In the genomic region with DNA sequence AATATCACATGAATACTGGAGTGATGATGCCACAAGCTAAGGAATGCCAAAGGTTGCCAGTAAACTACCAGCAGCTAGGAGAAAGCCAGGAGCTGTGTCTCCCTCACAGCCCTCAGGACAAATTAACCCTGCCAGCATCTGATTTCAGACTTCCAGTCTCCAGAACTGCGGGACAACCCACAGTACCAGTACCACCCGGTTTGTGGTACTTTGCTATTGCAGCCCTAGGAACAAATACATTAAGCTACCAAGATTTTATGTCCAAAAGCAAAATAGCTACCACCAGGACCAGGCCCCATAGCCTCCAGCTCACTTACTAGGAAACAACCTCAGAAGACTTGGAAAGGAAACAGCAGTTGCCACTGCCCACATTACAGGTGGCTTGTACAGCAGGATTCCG, we compare ENCODE assay signal across 23 cellular contexts. TPM values are rescaled to one million over a fixed set of nuclear protein-coding genes. Genes with fewer than 3 reads are reported as not detected.
A peak's percentile ranks its signal among the peaks of the same experiment; 100 is the strongest.
DNase-seq lines count a peak whose midpoint lies in the region; ATAC-seq and TF ChIP-seq lines count a peak whose summit lies in the region.
"Had no signal": no experiment of that assay in that cellular context is flagged by ENCODE, and none has a peak within 500 bp of the region (broad histone marks: within the 10 kb centered on the region; RNA-seq: fewer than 3 reads in every experiment).

No MANE protein-coding gene starts in this region.

- intact Hi-C loops in left ventricle myocardium inferior (cut with micrococcal nuclease): loop anchor here (10.0 kb wide), 1 partner anchor 136 kb away; no protein-coding TSS in a partner anchor
- intact Hi-C loops in right cardiac atrium (cut with DNase I): loop anchor here in 3 of 4 donors (10.0 kb wide), 2 partner anchors 126 to 566 kb away; no protein-coding TSS in a partner anchor
- intact Hi-C loops in ascending aorta (cut with DNase I): loop anchor here (10.0 kb wide), 1 partner anchor 1386 kb away; the partner anchor contains the start of gene DAW1
- intact Hi-C loops in posterior cingulate gyrus (cut with DNase I): no loop called here

- H3K79me2 ChIP-seq in hepatocyte: peaks cover 53% of the 10 kb centered on the region

- H2AFZ ChIP-seq in hepatocyte: no peak overlapping the region
- H2AFZ ChIP-seq: GM23338 had no signal

- ATAC-seq in right cardiac atrium: no peak
- ATAC-seq: CD8-positive, alpha-beta T cell; GM23338; HCT116 had no signal

- H3K4me1 ChIP-seq in left ventricle myocardium inferior: peaks cover 8% of the 10 kb centered on the region
- no peaks in the 10 kb centered on the region for H3K4me1 ChIP-seq in right cardiac atrium (ENCODE audit: control insufficient read depth, insufficient read depth, low read length)
- peaks cover 5 to 38% of the 10 kb centered on the region in 2 donors for H3K4me1 ChIP-seq in ascending aorta
- H3K4me1 ChIP-seq in subcutaneous abdominal adipose tissue (ENCODE audit: control insufficient read depth in 5 of 5, insufficient read depth in 5 of 5, low read length in 5 of 5): peaks cover 6 to 60% (median 44%) of the 10 kb centered on the region in 5 donors
- H3K4me1 ChIP-seq in hepatocyte (ENCODE audit: insufficient read depth): peaks cover 3% of the 10 kb centered on the region
- H3K4me1 ChIP-seq: BLaER1, Caco-2 had no signal

- H3K27ac ChIP-seq in left ventricle myocardium inferior (replicated peaks) (peak overlapping the region; percentile 2), right cardiac atrium (ENCODE audit: low read length) (no peak overlapping the region), ascending aorta (peak overlapping the region; percentile 48 to 68), subcutaneous abdominal adipose tissue (ENCODE audit: low read depth, low read length) (peak overlapping the region; percentile 59), hepatocyte (no peak overlapping the region)
- H3K27ac ChIP-seq: 22Rv1, BLaER1, C4-2B had no signal

- no peak overlapping the region for H3K4me3 ChIP-seq in left ventricle myocardium inferior
- no peak overlapping the region for H3K4me3 ChIP-seq in right cardiac atrium (ENCODE audit: low read length)
- peak overlapping the region in 1 of 2 donors; percentile 20 for H3K4me3 ChIP-seq in ascending aorta
- H3K4me3 ChIP-seq in subcutaneous abdominal adipose tissue (ENCODE audit: low read depth in 1 of 5, low read length in 5 of 5): peak overlapping the region in 1 of 5 donors; percentile 31
- no peak overlapping the region for H3K4me3 ChIP-seq in hepatocyte
- H3K4me3 ChIP-seq: BLaER1, GM23338 had no signal

- H3K9me3 ChIP-seq in left ventricle myocardium inferior (replicated peaks) (peaks cover 19% of the 10 kb centered on the region), right cardiac atrium (ENCODE audit: control insufficient read depth, low read length) (peaks cover 3% of the 10 kb centered on the region), ascending aorta (no peaks in the 10 kb centered on the region), subcutaneous abdominal adipose tissue (ENCODE audit: control insufficient read depth in 5 of 5, low read length in 5 of 5) (peaks cover 0 to 11% (median 8%) of the 10 kb centered on the region in 5 donors), hepatocyte (ENCODE audit: low read depth) (no peaks in the 10 kb centered on the region)
- H3K9me3 ChIP-seq: Caco-2 had no signal

- no peaks in the 10 kb centered on the region for H3K9me2 ChIP-seq in hepatocyte (replicated peaks; ENCODE audit: insufficient read depth)

- WGBS in right cardiac atrium: 92% methylated on average over 3 of the region's 3 CpGs
- 76% methylated on average over 3 of the region's 3 CpGs for WGBS in hepatocyte (ENCODE audit: low lambda C conversion rate, missing lambda C conversion rate)

- H3K9ac ChIP-seq in subcutaneous abdominal adipose tissue (ENCODE audit: low read length in 5 of 5): peak overlapping the region in 1 of 5 donors; percentile 65
- H3K9ac ChIP-seq: BLaER1 had no signal

- no peaks in the 10 kb centered on the region for H3K27me3 ChIP-seq in left ventricle myocardium inferior (ENCODE audit: low read depth)
- no peaks in the 10 kb centered on the region for H3K27me3 ChIP-seq in right cardiac atrium (ENCODE audit: control insufficient read depth, insufficient read depth)
- no peaks in the 10 kb centered on the region for H3K27me3 ChIP-seq in ascending aorta
- H3K27me3 ChIP-seq in subcutaneous abdominal adipose tissue (ENCODE audit: control insufficient read depth in 5 of 5, insufficient read depth in 4 of 5, low read length in 5 of 5): no peaks in the 10 kb centered on the region
- no peaks in the 10 kb centered on the region for H3K27me3 ChIP-seq in hepatocyte
- H3K27me3 ChIP-seq: BLaER1 had no signal

- no peaks in the 10 kb centered on the region for H4K20me1 ChIP-seq in hepatocyte (ENCODE audit: insufficient read depth, poor library complexity, severe bottlenecking)
- H4K20me1 ChIP-seq: BLaER1 had no signal

- no peak overlapping the region for H3K4me2 ChIP-seq in hepatocyte
- H3K4me2 ChIP-seq: BLaER1, GM23338 had no signal

- no peak for TF ChIP-seq CTCF in left ventricle myocardium inferior (IDR thresholded peaks at IDR 0.05; ENCODE audit: borderline replicate concordance)
- no peak for TF ChIP-seq CTCF in ascending aorta (IDR thresholded peaks at IDR 0.05)
- no peak for TF ChIP-seq CTCF in hepatocyte (IDR thresholded peaks at IDR 0.05; ENCODE audit: poor library complexity)

- DNase-seq in left ventricle myocardium inferior (no peak), right cardiac atrium (no peak), M059J (ENCODE audit: low read depth) (peak; percentile 15), ascending aorta (ENCODE audit: low spot score in 2 of 2) (no peak), posterior cingulate gyrus (no peak), hepatocyte (ENCODE audit: low spot score) (no peak), NCI-H2171 (lab: John Stamatoyannopoulos, UW) (no peak)
- DNase-seq: Caco-2; CD4-positive, CD25-positive, alpha-beta regulatory T cell; CD8-positive, alpha-beta T cell; DMS153; DND-41; EL; GF-D8; H9 had no signal

- peaks cover 8% of the 10 kb centered on the region for H3K36me3 ChIP-seq in left ventricle myocardium inferior
- peaks cover 11 to 18% of the 10 kb centered on the region in 2 donors for H3K36me3 ChIP-seq in ascending aorta
- H3K36me3 ChIP-seq in subcutaneous abdominal adipose tissue (ENCODE audit: control insufficient read depth in 5 of 5, insufficient read depth in 5 of 5, low read length in 5 of 5): peaks cover 0 to 14% (median 3%) of the 10 kb centered on the region in 5 donors
- peaks cover 2% of the 10 kb centered on the region for H3K36me3 ChIP-seq in hepatocyte (replicated peaks; ENCODE audit: insufficient read depth, low read depth)
- H3K36me3 ChIP-seq: BLaER1 had no signal

RNA-seq across cellular contexts. Expression of gene PID1, which starts 10.0 kb away (rescaled TPM):
- 7.8 TPM for total RNA-seq in left ventricle myocardium inferior
- total RNA-seq in right cardiac atrium: 10 to 100 TPM; 10.4 to 17.2 (median 12.0) TPM
- polyA plus RNA-seq in right cardiac atrium: 9.1 TPM
- 0.47 and 3.0 TPM in 2 replicates for total RNA-seq in M059J (2014; rRNA removed; shearing (Covaris generic))
- 38.4 TPM for total RNA-seq in ascending aorta
- total RNA-seq in hepatocyte: 26.7 and 27.8 TPM in 2 replicates
- polyA plus RNA-seq in hepatocyte: 24.6 and 31.1 TPM in 2 replicates
- total RNA-seq: B cell; CD4-positive, CD25-positive, alpha-beta regulatory T cell; CD8-positive, alpha-beta T cell; G401 had no signal

Comparison
In these comparisons a context has a peak if more than half of its experiments do, and no peak if none do; other contexts are left out.
1. H3K27ac ChIP-seq: peak in left ventricle myocardium inferior (single experiment), ascending aorta (2 of 2) and subcutaneous abdominal adipose tissue (single experiment); none in right cardiac atrium (single experiment) and hepatocyte (single experiment).